ENCODE assay signal across 8 cellular contexts in the genomic region with DNA sequence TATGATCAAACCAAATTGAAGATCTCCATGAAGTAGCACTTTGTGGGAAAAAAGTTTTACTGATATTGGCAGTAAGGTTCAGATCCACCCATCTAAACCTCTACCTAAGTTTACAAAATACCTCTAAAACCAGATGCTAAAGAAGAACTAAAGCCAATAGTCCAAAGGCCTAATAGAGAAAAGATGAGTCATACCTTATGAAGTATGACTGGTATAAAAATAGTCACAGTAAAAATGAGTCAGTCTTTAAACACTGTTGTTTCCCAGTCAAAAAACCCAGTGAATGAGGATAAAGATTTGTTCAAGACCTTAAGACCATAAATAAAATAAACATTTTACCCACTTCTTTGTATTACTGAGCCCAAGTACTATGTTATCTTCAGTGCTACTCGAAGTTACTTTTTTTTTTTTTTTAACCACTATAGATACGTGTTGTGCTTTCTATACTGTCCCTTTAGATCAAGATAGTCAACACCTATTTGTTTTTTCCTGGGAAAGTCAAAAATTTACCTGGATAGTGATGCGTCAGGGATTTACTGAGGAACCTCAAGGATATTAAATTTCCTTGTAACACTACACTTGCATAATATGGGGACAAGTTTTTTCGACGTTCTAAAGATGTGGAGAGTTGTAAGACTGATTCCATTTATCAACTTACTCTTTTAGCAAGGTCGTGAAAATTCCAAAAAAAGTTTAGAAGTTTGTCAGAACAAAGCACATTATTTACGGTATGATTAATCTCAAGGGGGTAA.
DNase-seq lines count a peak whose midpoint lies in the region; ATAC-seq, FAIRE-seq and TF ChIP-seq lines count a peak whose summit lies in the region.

No MANE protein-coding gene starts in this region.

- H3K18ac ChIP-seq in neuronal stem cell (ENCODE audit: low read length), result no peak overlapping the region

- H3K9ac ChIP-seq in mammary epithelial cell (ENCODE audit: insufficient read depth, low read length) (no peak overlapping the region), neuronal stem cell (ENCODE audit: low read depth, low read length, poor library complexity) (no peak overlapping the region)

- no TSS peak for BruUV-seq in mammary epithelial cell (replicated peaks; lab: Mats Ljungman, UMichigan)

- H4K8ac ChIP-seq in neuronal stem cell (ENCODE audit: low read depth, low read length), result no peak overlapping the region

- no peak overlapping the region for H2BK5ac ChIP-seq in neuronal stem cell (ENCODE audit: low read length)

- no peaks in the 10 kb centered on the region for H3K36me3 ChIP-seq in mammary epithelial cell (ENCODE audit: insufficient read depth, low read length)
- H3K36me3 ChIP-seq in neuronal stem cell (replicated peaks in 1 of 2; ENCODE audit: control insufficient read depth in 2 of 2, insufficient read depth in 2 of 2, low read length in 2 of 2), result no peaks in the 10 kb centered on the region

- POLR2A ChIA-PET in A549 (lab: Yijun Ruan, JAX), result no interaction called here

- peak; percentile 94 to 95 for ATAC-seq in A549
- ATAC-seq in HG03432 (IDR thresholded peaks at IDR 0.05; ENCODE audit: unreplicated experiment), result peak; percentile 99
- ATAC-seq in GM21737 (IDR thresholded peaks at IDR 0.05; ENCODE audit: unreplicated experiment), result no peak

- H2BK15ac ChIP-seq in neuronal stem cell (ENCODE audit: low read length), result no peak overlapping the region

- peak overlapping the region; percentile 57 for H3K4me2 ChIP-seq in A549
- H3K4me2 ChIP-seq in mammary epithelial cell (ENCODE audit: insufficient read depth, low read depth, low read length), result peak overlapping the region; percentile 52
- H3K4me2 ChIP-seq in neuronal stem cell (ENCODE audit: insufficient read depth, low read length, poor library complexity, severe bottlenecking), result no peak overlapping the region

- H3K79me2 ChIP-seq in mammary epithelial cell (ENCODE audit: insufficient read depth, low read length), result no peaks in the 10 kb centered on the region

- H3K27me3 ChIP-seq in mammary epithelial cell (ENCODE audit: insufficient read depth, low read length), result no peaks in the 10 kb centered on the region
- no peaks in the 10 kb centered on the region for H3K27me3 ChIP-seq in neuronal stem cell (ENCODE audit: control insufficient read depth in 3 of 3, insufficient read depth in 3 of 3, low read depth in 1 of 3, low read length in 3 of 3)

- H2BK12ac ChIP-seq in neuronal stem cell (ENCODE audit: low read length), result no peak overlapping the region

- no peak overlapping the region for H3K14ac ChIP-seq in neuronal stem cell (ENCODE audit: low read length)

- CTCF ChIA-PET in A549 (lab: Yijun Ruan, JAX), result interaction anchor here (0.8 kb wide), 1 partner anchor 384 kb away, joined by 4 read pairs; no protein-coding TSS in a partner anchor
- CTCF ChIA-PET in mammary epithelial cell (lab: Charles Lee; ENCODE audit: low non-redundant PET), result no interaction called here

- no peak overlapping the region for H2BK120ac ChIP-seq in neuronal stem cell (ENCODE audit: low read depth, low read length)

- TF ChIP-seq CTCF in A549 (IDR thresholded peaks at IDR 0.05), result no peak
- no peak for TF ChIP-seq CTCF in mammary epithelial cell (conservative IDR thresholded peaks at IDR 0.05 in 1 of 2, IDR thresholded peaks at IDR 0.05 in 1 of 2; ENCODE audit: extremely low read depth in 1 of 2, insufficient read depth in 1 of 2, low read depth in 1 of 2, low read length in 2 of 2)

- H3K9me3 ChIP-seq in A549, result no peaks in the 10 kb centered on the region; the same call in 2 of the 3 replicates
- no peaks in the 10 kb centered on the region for H3K9me3 ChIP-seq in mammary epithelial cell (replicated peaks; ENCODE audit: insufficient read depth, low read length)
- peaks cover 0 to 4% of the 10 kb centered on the region in 2 donors for H3K9me3 ChIP-seq in neuronal stem cell (replicated peaks in 1 of 2; ENCODE audit: control insufficient read depth in 2 of 2, insufficient read depth in 1 of 2, low read depth in 1 of 2, low read length in 2 of 2)

- TF ChIP-seq RAD21 in A549 (conservative IDR thresholded peaks at IDR 0.05 in 1 of 2, IDR thresholded peaks at IDR 0.05 in 1 of 2), result 0 out of 5 replicates have a peak, but pooled peaks have one; percentile 3 to 13

- no peak overlapping the region for H4K91ac ChIP-seq in neuronal stem cell (ENCODE audit: low read depth, low read length, poor library complexity)

- in situ Hi-C loops in mammary epithelial cell (cut with MboI; ENCODE audit: low sequenced_read_pairs in 2 of 2), result no loop called here

- no peak for TF ChIP-seq EP300 in A549 (IDR thresholded peaks at IDR 0.05)

- 6% methylated on average over 7 of the region's 7 CpGs for WGBS in A549 (ENCODE audit: missing lambda C conversion rate)
- 53% methylated on average over 7 of the region's 7 CpGs for WGBS in mammary epithelial cell (ENCODE audit: low coverage, missing lambda C conversion rate)
- no CpG with 5 or more reads among the region's 7 CpGs for WGBS in neuronal stem cell (ENCODE audit: extremely low coverage in 2 of 2, insufficient read length in 2 of 2, insufficient replicate concordance in 1 of 2), 2 donors

- H3K4me1 ChIP-seq in A549 (peaks cover 21% of the 10 kb centered on the region), mammary epithelial cell (ENCODE audit: insufficient read depth, low read length) (peaks cover 7% of the 10 kb centered on the region), neuronal stem cell (ENCODE audit: control insufficient read depth in 2 of 2, insufficient read depth in 1 of 2, low read depth in 1 of 2, low read length in 2 of 2) (no peaks in the 10 kb centered on the region)

- H2AFZ ChIP-seq in mammary epithelial cell (ENCODE audit: low read depth, low read length) (no peak overlapping the region), neuronal stem cell (ENCODE audit: low read length) (no peak overlapping the region)

- intact Hi-C loops in mammary epithelial cell (cut with micrococcal nuclease), result no loop called here

- no peak overlapping the region for H3K23ac ChIP-seq in neuronal stem cell (ENCODE audit: low read depth, low read length, poor library complexity)

- H3K4ac ChIP-seq in neuronal stem cell (ENCODE audit: low read length), result no peak overlapping the region

- peak; percentile 60 to 78 for DNase-seq in A549 (ENCODE audit: low read depth in 1 of 2, low spot score in 1 of 2)
- peak; percentile 1 for DNase-seq in GM19240 (ENCODE audit: insufficient read length, low spot score)
- peak; percentile 73 for DNase-seq in mammary epithelial cell
- no peak for DNase-seq in neuronal stem cell (ENCODE audit: low spot score)
- DNase-seq in NCI-H2081 (lab: John Stamatoyannopoulos, UW), result no peak
- no peak for DNase-seq in stimulated activated CD4-positive, alpha-beta T cell treated with anti-CD3 and anti-CD28 coated beads, Interleukin-4, amount 100 ng/mL, for 1 hour

- dilution Hi-C loops in mammary epithelial cell (cut with HindIII; ENCODE audit: low sequenced_read_pairs), result no loop called here

- H3K27ac ChIP-seq in A549 (peak overlapping the region; percentile 34 to 75; a peak in 5 of 6 replicates), mammary epithelial cell (ENCODE audit: insufficient read depth, low read depth, low read length) (peak overlapping the region; percentile 13), neuronal stem cell (replicated peaks; ENCODE audit: low read length) (no peak overlapping the region)

- no peaks in the 10 kb centered on the region for H4K20me1 ChIP-seq in mammary epithelial cell (ENCODE audit: insufficient read depth, low read length)

- H2AK5ac ChIP-seq in neuronal stem cell (ENCODE audit: low read depth, low read length), result no peak overlapping the region

- H3K4me3 ChIP-seq in A549 (no peak overlapping the region), mammary epithelial cell (replicated peaks in 1 of 3; ENCODE audit: insufficient read depth in 1 of 3, low read depth in 2 of 3, low read length in 3 of 3) (no peak overlapping the region), neuronal stem cell (ENCODE audit: low read length in 2 of 2) (no peak overlapping the region)

- FAIRE-seq in A549 (lab: Jason Lieb, UNC), result peak; percentile 73

- no peak for TF ChIP-seq POLR2A in A549 (IDR thresholded peaks at IDR 0.05; ENCODE audit: low read length)

- peaks cover 2% of the 10 kb centered on the region for H3K79me1 ChIP-seq in neuronal stem cell (ENCODE audit: low read depth, low read length)

TF ChIP-seq in A549, 52 proteins besides CTCF, POLR2A, EP300 and RAD21:
- TF ChIP-seq GATA3 (IDR thresholded peaks at IDR 0.05; ENCODE audit: borderline replicate concordance) (peak; percentile 20; the same call in 1 of the 2 replicates), FOSL2 (IDR thresholded peaks at IDR 0.05) (peak; percentile 93), FOSL2 (CRISPR knock-in tag; IDR thresholded peaks at IDR 0.05) (peak; percentile 100), JUNB (IDR thresholded peaks at IDR 0.05) (peak; percentile 79), HMGXB4 (CRISPR knock-in tag; IDR thresholded peaks at IDR 0.05; ENCODE audit: borderline replicate concordance) (no peak), MAFK (IDR thresholded peaks at IDR 0.05; ENCODE audit: partially characterized antibody) (peak; percentile 90), NR3C1 (IDR thresholded peaks at IDR 0.05) (no peak), NFE2L2 (conservative IDR thresholded peaks at IDR 0.05; ENCODE audit: low read length) (peak; percentile 90)

Comparison
In these comparisons a context has a peak if more than half of its experiments do, and no peak if none do; other contexts are left out.
1. DNase-seq: peak in A549 (2 of 2), GM19240 (single experiment) and mammary epithelial cell (single experiment); none in neuronal stem cell (single experiment), NCI-H2081 (0 of 2) and stimulated activated CD4-positive, alpha-beta T cell treated with anti-CD3 and anti-CD28 coated beads, Interleukin-4, amount 100 ng/mL, for 1 hour (single experiment).